1 cellular context compared by ENCODE assay signal in genomic region chr15:59236394-59236793, GRCh38.
TF ChIP-seq lines count a peak whose summit lies in the region.

No MANE protein-coding gene starts in this region.

TF ChIP-seq in GM12878, 131 proteins besides CTCF, POLR2A, EP300 and RAD21 (continued from another document):
- TF ChIP-seq ZBTB33 (IDR thresholded peaks at IDR 0.05) (no peak), ETV6 (conservative IDR thresholded peaks at IDR 0.05 in 1 of 2, IDR thresholded peaks at IDR 0.05 in 1 of 2; ENCODE audit: borderline replicate concordance in 1 of 2, low read depth in 1 of 2) (no peak), SP1 (IDR thresholded peaks at IDR 0.05; ENCODE audit: low read depth, low read length) (no peak), POLR2AphosphoS2 (IDR thresholded peaks at IDR 0.05; ENCODE audit: low read depth, low read length) (no peak), IKZF1 (conservative IDR thresholded peaks at IDR 0.05) (no peak), HCFC1 (IDR thresholded peaks at IDR 0.05; ENCODE audit: low read length) (no peak), JUNB (IDR thresholded peaks at IDR 0.05) (no peak), SUZ12 (IDR thresholded peaks at IDR 0.05; ENCODE audit: unreplicated experiment) (no peak), KDM1A (IDR thresholded peaks at IDR 0.05; ENCODE audit: borderline replicate concordance) (no peak), SMC3 (IDR thresholded peaks at IDR 0.05; ENCODE audit: borderline replicate concordance, low read length) (no peak), SIX5 (IDR thresholded peaks at IDR 0.05; ENCODE audit: low read depth, low read length, severe bottlenecking) (no peak), RUNX3 (IDR thresholded peaks at IDR 0.05; ENCODE audit: low read length) (no peak), HDGF (IDR thresholded peaks at IDR 0.05) (no peak), MTA2 (IDR thresholded peaks at IDR 0.05; ENCODE audit: low read depth) (no peak), BMI1 (IDR thresholded peaks at IDR 0.05; ENCODE audit: borderline replicate concordance) (no peak)
- TF ChIP-seq, protein P1, sequence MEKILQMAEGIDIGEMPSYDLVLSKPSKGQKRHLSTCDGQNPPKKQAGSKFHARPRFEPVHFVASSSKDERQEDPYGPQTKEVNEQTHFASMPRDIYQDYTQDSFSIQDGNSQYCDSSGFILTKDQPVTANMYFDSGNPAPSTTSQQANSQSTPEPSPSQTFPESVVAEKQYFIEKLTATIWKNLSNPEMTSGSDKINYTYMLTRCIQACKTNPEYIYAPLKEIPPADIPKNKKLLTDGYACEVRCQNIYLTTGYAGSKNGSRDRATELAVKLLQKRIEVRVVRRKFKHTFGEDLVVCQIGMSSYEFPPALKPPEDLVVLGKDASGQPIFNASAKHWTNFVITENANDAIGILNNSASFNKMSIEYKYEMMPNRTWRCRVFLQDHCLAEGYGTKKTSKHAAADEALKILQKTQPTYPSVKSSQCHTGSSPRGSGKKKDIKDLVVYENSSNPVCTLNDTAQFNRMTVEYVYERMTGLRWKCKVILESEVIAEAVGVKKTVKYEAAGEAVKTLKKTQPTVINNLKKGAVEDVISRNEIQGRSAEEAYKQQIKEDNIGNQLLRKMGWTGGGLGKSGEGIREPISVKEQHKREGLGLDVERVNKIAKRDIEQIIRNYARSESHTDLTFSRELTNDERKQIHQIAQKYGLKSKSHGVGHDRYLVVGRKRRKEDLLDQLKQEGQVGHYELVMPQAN (conservative IDR thresholded peaks at IDR 0.05), result no peak
- TF ChIP-seq, protein P2, sequence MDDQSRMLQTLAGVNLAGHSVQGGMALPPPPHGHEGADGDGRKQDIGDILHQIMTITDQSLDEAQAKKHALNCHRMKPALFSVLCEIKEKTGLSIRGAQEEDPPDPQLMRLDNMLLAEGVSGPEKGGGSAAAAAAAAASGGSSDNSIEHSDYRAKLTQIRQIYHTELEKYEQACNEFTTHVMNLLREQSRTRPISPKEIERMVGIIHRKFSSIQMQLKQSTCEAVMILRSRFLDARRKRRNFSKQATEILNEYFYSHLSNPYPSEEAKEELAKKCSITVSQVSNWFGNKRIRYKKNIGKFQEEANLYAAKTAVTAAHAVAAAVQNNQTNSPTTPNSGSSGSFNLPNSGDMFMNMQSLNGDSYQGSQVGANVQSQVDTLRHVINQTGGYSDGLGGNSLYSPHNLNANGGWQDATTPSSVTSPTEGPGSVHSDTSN (IDR thresholded peaks at IDR 0.05; ENCODE audit: insufficient replicate concordance, low read depth, low read length), result no peak
- TF ChIP-seq, protein P3, sequence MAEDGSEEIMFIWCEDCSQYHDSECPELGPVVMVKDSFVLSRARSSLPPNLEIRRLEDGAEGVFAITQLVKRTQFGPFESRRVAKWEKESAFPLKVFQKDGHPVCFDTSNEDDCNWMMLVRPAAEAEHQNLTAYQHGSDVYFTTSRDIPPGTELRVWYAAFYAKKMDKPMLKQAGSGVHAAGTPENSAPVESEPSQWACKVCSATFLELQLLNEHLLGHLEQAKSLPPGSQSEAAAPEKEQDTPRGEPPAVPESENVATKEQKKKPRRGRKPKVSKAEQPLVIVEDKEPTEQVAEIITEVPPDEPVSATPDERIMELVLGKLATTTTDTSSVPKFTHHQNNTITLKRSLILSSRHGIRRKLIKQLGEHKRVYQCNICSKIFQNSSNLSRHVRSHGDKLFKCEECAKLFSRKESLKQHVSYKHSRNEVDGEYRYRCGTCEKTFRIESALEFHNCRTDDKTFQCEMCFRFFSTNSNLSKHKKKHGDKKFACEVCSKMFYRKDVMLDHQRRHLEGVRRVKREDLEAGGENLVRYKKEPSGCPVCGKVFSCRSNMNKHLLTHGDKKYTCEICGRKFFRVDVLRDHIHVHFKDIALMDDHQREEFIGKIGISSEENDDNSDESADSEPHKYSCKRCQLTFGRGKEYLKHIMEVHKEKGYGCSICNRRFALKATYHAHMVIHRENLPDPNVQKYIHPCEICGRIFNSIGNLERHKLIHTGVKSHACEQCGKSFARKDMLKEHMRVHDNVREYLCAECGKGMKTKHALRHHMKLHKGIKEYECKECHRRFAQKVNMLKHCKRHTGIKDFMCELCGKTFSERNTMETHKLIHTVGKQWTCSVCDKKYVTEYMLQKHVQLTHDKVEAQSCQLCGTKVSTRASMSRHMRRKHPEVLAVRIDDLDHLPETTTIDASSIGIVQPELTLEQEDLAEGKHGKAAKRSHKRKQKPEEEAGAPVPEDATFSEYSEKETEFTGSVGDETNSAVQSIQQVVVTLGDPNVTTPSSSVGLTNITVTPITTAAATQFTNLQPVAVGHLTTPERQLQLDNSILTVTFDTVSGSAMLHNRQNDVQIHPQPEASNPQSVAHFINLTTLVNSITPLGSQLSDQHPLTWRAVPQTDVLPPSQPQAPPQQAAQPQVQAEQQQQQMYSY (CRISPR knock-in tag; IDR thresholded peaks at IDR 0.05), result no peak
